In the genomic region with DNA sequence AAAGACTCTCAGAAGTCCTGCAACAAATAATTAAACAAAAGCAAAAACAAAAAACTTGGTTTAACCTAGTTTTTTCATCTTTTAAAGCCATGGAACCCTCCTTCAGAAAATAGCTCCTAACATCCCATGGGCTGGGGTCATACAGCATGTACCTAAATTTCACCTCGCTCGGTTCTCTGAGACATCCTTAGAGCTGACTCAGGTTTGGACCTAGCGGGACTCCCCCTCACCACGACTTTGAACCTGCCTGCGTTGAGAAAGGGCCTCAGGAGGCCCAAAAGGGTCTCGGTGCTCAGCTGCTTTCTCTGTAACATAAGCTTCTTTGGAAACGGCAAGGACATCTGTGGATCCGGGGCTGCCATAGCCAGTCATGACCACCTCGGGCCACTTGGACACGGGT, we compare ENCODE assay signal across 18 cellular contexts.
"Had no signal": no experiment of that assay in that cellular context is flagged by ENCODE, and none has a peak within 500 bp of the region (broad histone marks: within the 10 kb centered on the region; RNA-seq: fewer than 3 reads in every experiment).

No MANE protein-coding gene starts in this region.

- H3K9me3 Mint-ChIP-seq: activated CD4-positive, alpha-beta memory T cell treated with anti-CD3 and anti-CD28 coated beads for 36 hours; T-helper 2 cell treated with Interferon-gamma antibody and Interleukin-4, amounts not matched to agents 5 μg/mL and 100 μg/mL, for 36 hours; WTC11 had no signal

- H3K36me3 Mint-ChIP-seq: WTC11 had no signal

- H3K4me3 ChIP-seq: lower lobe of right lung, prostate gland, SK-N-MC had no signal

- ATAC-seq: activated CD4-positive, alpha-beta T cell treated with anti-CD3 and anti-CD28 coated beads for 36 hours; lower lobe of right lung; WTC11 had no signal

- H3K4me3 Mint-ChIP-seq: activated CD4-positive, alpha-beta memory T cell treated with anti-CD3 and anti-CD28 coated beads for 36 hours; activated CD4-positive, alpha-beta T cell treated with anti-CD3 and anti-CD28 coated beads for 36 hours; T-helper 2 cell treated with Interferon-gamma antibody and Interleukin-4, amounts not matched to agents 5 μg/mL and 100 μg/mL, for 36 hours; WTC11 had no signal

- H3K27me3 Mint-ChIP-seq: activated CD4-positive, alpha-beta memory T cell treated with anti-CD3 and anti-CD28 coated beads for 36 hours; activated CD4-positive, alpha-beta T cell treated with anti-CD3 and anti-CD28 coated beads for 36 hours had no signal

- FAIRE-seq: TTC549, urothelium cell line had no signal

- H3K4me1 ChIP-seq: prostate gland had no signal

- DNase-seq: activated CD4-positive, alpha-beta memory T cell treated with anti-CD3 and anti-CD28 coated beads for 36 hours; activated CD4-positive, alpha-beta T cell treated with anti-CD3 and anti-CD28 coated beads for 36 hours; activated naive CD4-positive, alpha-beta T cell; aorta; foreskin melanocyte; glutamatergic neuron; hippocampal formation; islet precursor cell; lower lobe of right lung; right cardiac atrium; stimulated activated CD4-positive, alpha-beta T cell treated with anti-CD3 and anti-CD28 coated beads, Interleukin-15, amount 100 ng/mL, for 24 hours; stimulated activated CD4-positive, alpha-beta T cell treated with anti-CD3 and anti-CD28 coated beads, Interleukin-4, amount 100 ng/mL, for 1 hour had no signal

- H3K27ac Mint-ChIP-seq: activated CD4-positive, alpha-beta memory T cell treated with anti-CD3 and anti-CD28 coated beads for 36 hours; activated CD4-positive, alpha-beta T cell treated with anti-CD3 and anti-CD28 coated beads for 36 hours; T-helper 2 cell treated with Interferon-gamma antibody and Interleukin-4, amounts not matched to agents 5 μg/mL and 100 μg/mL, for 36 hours; WTC11 had no signal

- H3K9me3 ChIP-seq: lower lobe of right lung, prostate gland had no signal

- H3K36me3 ChIP-seq: prostate gland had no signal

- H3K27ac ChIP-seq: lower lobe of right lung, prostate gland, SK-N-MC had no signal
